ENCODE assay signal across 17 cellular contexts in genomic region chr2:3269425-3270094, GRCh38.
"Had no signal": no experiment of that assay in that cellular context is flagged by ENCODE, and none has a peak within 500 bp of the region (broad histone marks: within the 10 kb centered on the region; RNA-seq: fewer than 3 reads in every experiment).

No MANE protein-coding gene starts in this region.

- H3K27me3 Mint-ChIP-seq: naive thymus-derived CD8-positive, alpha-beta T cell had no signal

- H3K27ac ChIP-seq: colonic mucosa, esophagus squamous epithelium, hepatocyte, right atrium auricular region, tibial artery, upper lobe of right lung, vagina had no signal

- H3K4me2 ChIP-seq: hepatocyte had no signal

- H3K4me3 Mint-ChIP-seq: naive thymus-derived CD8-positive, alpha-beta T cell; neural crest cell had no signal

- H2AFZ ChIP-seq: hepatocyte had no signal

- ATAC-seq: left colon; mucosa of descending colon; naive thymus-derived CD8-positive, alpha-beta T cell; upper lobe of right lung had no signal

- H3K9me3 ChIP-seq: colonic mucosa, right atrium auricular region, upper lobe of right lung, vagina had no signal

- H3K4me1 ChIP-seq: colonic mucosa, tibial artery, upper lobe of right lung, vagina had no signal

- FAIRE-seq: small intestine had no signal

- H3K4me3 ChIP-seq: colonic mucosa, esophagus squamous epithelium, hepatocyte, mucosa of descending colon, right atrium auricular region, tibial artery, upper lobe of right lung, vagina had no signal

- H3K36me3 ChIP-seq: colonic mucosa, right atrium auricular region, tibial artery, upper lobe of right lung, vagina had no signal

- H3K27me3 ChIP-seq: colonic mucosa, esophagus squamous epithelium, hepatocyte, right atrium auricular region, tibial artery, upper lobe of right lung, vagina had no signal

- DNase-seq: colonic mucosa; dermis blood vessel endothelial cell; esophagus squamous epithelium; foreskin fibroblast; left colon; mammary epithelial cell; mucosa of descending colon; naive thymus-derived CD8-positive, alpha-beta T cell; small intestine; stimulated activated CD4-positive, alpha-beta T cell treated with anti-CD3 and anti-CD28 coated beads, Interleukin-2, amount 100 ng/mL, for 48 hours; stimulated activated naive CD4-positive, alpha-beta T cell treated with Interleukin-2 at 50 U/mL for 16 hours; tibial artery had no signal

- H3K27ac Mint-ChIP-seq: naive thymus-derived CD8-positive, alpha-beta T cell had no signal
